Comparison of ENCODE assay signal across 9 cellular contexts in genomic region chr15:62482715-62483429, GRCh38.
DNase-seq lines count a peak whose midpoint lies in the region; ATAC-seq and TF ChIP-seq lines count a peak whose summit lies in the region.
"Had no signal": no experiment of that assay in that cellular context is flagged by ENCODE, and none has a peak within 500 bp of the region (broad histone marks: within the 10 kb centered on the region; RNA-seq: fewer than 3 reads in every experiment).

No MANE protein-coding gene starts in this region.

- no peaks in the 10 kb centered on the region for H3K79me2 ChIP-seq in neural progenitor cell (ENCODE audit: low read depth)

- TF ChIP-seq POLR2A in ovary (IDR thresholded peaks at IDR 0.05): no peak

- H3K4me1 ChIP-seq in Caco-2 (peaks cover 44% of the 10 kb centered on the region), neural progenitor cell (peaks cover 22% of the 10 kb centered on the region), ovary (ENCODE audit: insufficient read depth) (peaks cover 5% of the 10 kb centered on the region)

- WGBS in ovary, 3 donors: 84 to 87% (median 84%) methylated on average over 5 of the region's 5 CpGs

- peak overlapping the region; percentile 1 for H3K4me2 ChIP-seq in neural progenitor cell

- TF ChIP-seq CTCF in Caco-2 (IDR thresholded peaks at IDR 0.05; ENCODE audit: insufficient read depth in 1 of 2, low read depth in 1 of 2, low read length in 1 of 2, severe bottlenecking in 1 of 2, unreplicated experiment in 1 of 2): peak; percentile 8 to 24
- TF ChIP-seq CTCF in astrocyte of the spinal cord (IDR thresholded peaks at IDR 0.05; ENCODE audit: low read depth, low read length): peak; percentile 36
- peak; percentile 61 for TF ChIP-seq CTCF in neural progenitor cell (IDR thresholded peaks at IDR 0.05)
- no peak for TF ChIP-seq CTCF in ovary (IDR thresholded peaks at IDR 0.05)

- DNase-seq in Caco-2 (peak; percentile 45), LHCN-M2 (ENCODE audit: low read depth) (peak; percentile 43), astrocyte of the spinal cord (ENCODE audit: low read depth, low spot score) (no peak), neural progenitor cell (ENCODE audit: low spot score) (peak; percentile 72), ovary (no peak)

- H3K27ac ChIP-seq in neural progenitor cell (no peak overlapping the region), ovary (no peak overlapping the region)
- H3K27ac ChIP-seq: thoracic aorta had no signal

- in situ Hi-C loops in astrocyte of the spinal cord (cut with HindIII; ENCODE audit: low sequenced_read_pairs): no loop called here

- H3K4me1 Mint-ChIP-seq in Caco-2 (ENCODE audit: low read depth, unreplicated experiment): peaks cover 40% of the 10 kb centered on the region
- H3K4me1 Mint-ChIP-seq in neural progenitor cell: peaks cover 46% of the 10 kb centered on the region

- intact Hi-C loops in Caco-2 (cut with micrococcal nuclease; ENCODE audit: unreplicated experiment) (no loop called here), ovary (cut with DNase I) (no loop called here)

- H3K36me3 ChIP-seq in Caco-2 (ENCODE audit: control insufficient read depth, insufficient read depth, low read length) (no peaks in the 10 kb centered on the region), neural progenitor cell (no peaks in the 10 kb centered on the region), ovary (no peaks in the 10 kb centered on the region)
- H3K36me3 ChIP-seq: thoracic aorta had no signal

- POLR2A ChIA-PET in Caco-2 (lab: Charles Lee): interaction anchor here (0.7 kb wide), 1 partner anchor 13 kb away, joined by 4 read pairs; no protein-coding TSS in a partner anchor

- H3K27me3 ChIP-seq in Caco-2 (replicated peaks; ENCODE audit: control insufficient read depth, insufficient read depth, low read length) (no peaks in the 10 kb centered on the region), neural progenitor cell (no peaks in the 10 kb centered on the region), ovary (no peaks in the 10 kb centered on the region)

- peaks cover 13% of the 10 kb centered on the region for H4K20me1 ChIP-seq in neural progenitor cell (ENCODE audit: low read depth)

- peaks cover 29% of the 10 kb centered on the region for H3K36me3 Mint-ChIP-seq in Caco-2 (ENCODE audit: insufficient read depth, unreplicated experiment)
- H3K36me3 Mint-ChIP-seq in neural progenitor cell: peaks cover 5% of the 10 kb centered on the region

- no peak overlapping the region for H3K4me3 ChIP-seq in Caco-2 (ENCODE audit: low read depth, low read length)
- H3K4me3 ChIP-seq in astrocyte of the spinal cord (ENCODE audit: low read depth, low read length): no peak overlapping the region
- H3K4me3 ChIP-seq in neural progenitor cell: no peak overlapping the region
- H3K4me3 ChIP-seq in ovary: no peak overlapping the region
- H3K4me3 ChIP-seq: thoracic aorta had no signal

- CTCF ChIA-PET in Caco-2 (lab: Charles Lee): no interaction called here

- H3K27ac Mint-ChIP-seq in Caco-2 (ENCODE audit: unreplicated experiment) (peak overlapping the region; percentile 69), neural progenitor cell (no peak overlapping the region)

- no TSS peak for BruUV-seq in Caco-2 (replicated peaks; lab: Mats Ljungman, UMichigan)

- H3K9me3 ChIP-seq in Caco-2 (no peaks in the 10 kb centered on the region), neural progenitor cell (ENCODE audit: low read depth) (no peaks in the 10 kb centered on the region), ovary (no peaks in the 10 kb centered on the region)
- H3K9me3 ChIP-seq: thoracic aorta had no signal

- TF ChIP-seq EP300 in ovary (IDR thresholded peaks at IDR 0.05): no peak

- ATAC-seq in GM19397 (IDR thresholded peaks at IDR 0.05; ENCODE audit: unreplicated experiment): peak; percentile 74
- ATAC-seq in GM18520 (IDR thresholded peaks at IDR 0.05; ENCODE audit: unreplicated experiment): no peak
- ATAC-seq in GM21360 (IDR thresholded peaks at IDR 0.05; ENCODE audit: unreplicated experiment): no peak

- H3K9me3 Mint-ChIP-seq in Caco-2 (ENCODE audit: unreplicated experiment): no peaks in the 10 kb centered on the region
- peaks cover 3% of the 10 kb centered on the region for H3K9me3 Mint-ChIP-seq in neural progenitor cell

- H3K4me3 Mint-ChIP-seq in Caco-2 (ENCODE audit: unreplicated experiment) (no peak overlapping the region), neural progenitor cell (no peak overlapping the region)

- H3K27me3 Mint-ChIP-seq in Caco-2 (ENCODE audit: insufficient read depth, unreplicated experiment) (no peaks in the 10 kb centered on the region), neural progenitor cell (ENCODE audit: insufficient read depth, low read depth) (peaks cover 4% of the 10 kb centered on the region)

- no peak overlapping the region for H3K9ac ChIP-seq in neural progenitor cell

- H3F3A ChIP-seq in neural progenitor cell (ENCODE audit: low read depth): peaks cover 18% of the 10 kb centered on the region

- no peak overlapping the region for H2AFZ ChIP-seq in neural progenitor cell (replicated peaks)

Comparison
In these comparisons a context has a peak if more than half of its experiments do, and no peak if none do; other contexts are left out.
1. DNase-seq: peak in Caco-2 (2 of 2), LHCN-M2 (single experiment) and neural progenitor cell (single experiment); none in astrocyte of the spinal cord (single experiment) and ovary (0 of 5).
2. CTCF ChIP-seq: peak in Caco-2 (2 of 2), astrocyte of the spinal cord (single experiment) and neural progenitor cell (single experiment); none in ovary (0 of 3).